8 cellular contexts compared by ENCODE assay signal in genomic region chr1:777480-778180, GRCh38.
DNase-seq lines count a peak whose midpoint lies in the region; ATAC-seq, FAIRE-seq and TF ChIP-seq lines count a peak whose summit lies in the region.
"Not testable (repeated sequence)": the region's sequence is repeated elsewhere in the genome, so short reads cannot be mapped to it uniquely, and the experiment has no call there.

No MANE protein-coding gene starts in this region.

- RAD21 ChIA-PET in GM12878 (lab: Charles Lee; ENCODE audit: unreplicated experiment) = not testable (repeated sequence)

- POLR2A ChIA-PET in CD8-positive, alpha-beta memory T cell (lab: Charles Lee); GM12878 (lab: Charles Lee): not testable (repeated sequence)
- POLR2A ChIA-PET in activated B cell treated with CpG ODN at 0.5 μM for 24 hours (lab: Charles Lee) = interaction anchor here (0.9 to 1.6 kb wide), 5 partner anchors 50 to 598 kb away, joined by 3 to 9 read pairs (median 5); partner anchors contain the start of gene AURKAIP1

- not testable (repeated sequence) for TF ChIP-seq EP300 in GM12878 (IDR thresholded peaks at IDR 0.05; ENCODE audit: borderline replicate concordance in 1 of 2, control insufficient read depth in 1 of 2, low read depth in 2 of 2, low read length in 2 of 2)

- not testable (repeated sequence) for TF ChIP-seq CTCF in LNCaP clone FGC (IDR thresholded peaks at IDR 0.05; ENCODE audit: control insufficient read depth, extremely low read depth, insufficient read depth); activated B cell treated with CpG ODN at 0.5 μM for 24 hours (IDR thresholded peaks at IDR 0.05); GM12878 (IDR thresholded peaks at IDR 0.05 in 2 of 3, conservative IDR thresholded peaks at IDR 0.05 in 1 of 3; ENCODE audit: control insufficient read depth in 2 of 3, extremely low read depth in 1 of 3, insufficient read depth in 1 of 3, low read depth in 3 of 3, low read length in 3 of 3); fibroblast of pulmonary artery (IDR thresholded peaks at IDR 0.05; ENCODE audit: low read length, missing control alignments); lower leg skin (IDR thresholded peaks at IDR 0.05)

- SMC1A ChIA-PET in GM12878 (lab: Charles Lee; ENCODE audit: uncharacterized antibody, unreplicated experiment) = not testable (repeated sequence)

- peak in 1 of 5 donors; percentile 2 for DNase-seq in CD8-positive, alpha-beta memory T cell
- DNase-seq in LNCaP clone FGC (ENCODE audit: low read depth); activated B cell treated with CpG ODN at 0.5 μM for 24 hours; GM12878 (ENCODE audit: low read depth, low spot score); fibroblast of pulmonary artery (ENCODE audit: low read depth): not testable (repeated sequence)
- peak in 1 of 2 donors; percentile 83 for DNase-seq in lower leg skin (ENCODE audit: low spot score in 2 of 2)
- DNase-seq in retina = peak; percentile 1
- peak; percentile 44 for DNase-seq in ureter (ENCODE audit: low spot score)

- TF ChIP-seq RAD21 in GM12878 (IDR thresholded peaks at IDR 0.05; ENCODE audit: insufficient read depth, low read depth, low read length) = not testable (repeated sequence)

- peak overlapping the region; percentile 86 for H3K27ac ChIP-seq in CD8-positive, alpha-beta memory T cell (ENCODE audit: low read depth, low read length)
- not testable (repeated sequence) for H3K27ac ChIP-seq in GM12878 (ENCODE audit: control insufficient read depth, insufficient read depth)

- not testable (repeated sequence) for H3K4me3 ChIP-seq in CD8-positive, alpha-beta memory T cell (ENCODE audit: low read length)
- peak overlapping the region; percentile 57 for H3K4me3 ChIP-seq in LNCaP clone FGC (ENCODE audit: low read depth, low read length)
- H3K4me3 ChIP-seq in GM12878 = peak overlapping the region; percentile 64; the same call in 1 of the 2 replicates
- peak overlapping the region; percentile 68 for H3K4me3 ChIP-seq in fibroblast of pulmonary artery (replicated peaks; ENCODE audit: low read depth, low read length)
- H3K4me3 ChIP-seq in lower leg skin (ENCODE audit: low read depth, poor library complexity, severe bottlenecking) = peak overlapping the region; percentile 47

- H3K4me2 ChIP-seq in GM12878 (ENCODE audit: control insufficient read depth, insufficient read depth) = peak overlapping the region; percentile 71

- intact Hi-C loops in activated B cell treated with CpG ODN at 0.5 μM for 24 hours (cut with micrococcal nuclease); GM12878 (cut with micrococcal nuclease; ENCODE audit: unreplicated experiment); lower leg skin (cut with DNase I; ENCODE audit: low total_unique reads): not testable (repeated sequence)

- not testable (repeated sequence) for H3K36me3 Mint-ChIP-seq in CD8-positive, alpha-beta memory T cell; activated B cell treated with CpG ODN at 0.5 μM for 24 hours (ENCODE audit: low read depth)

- FAIRE-seq in GM12878 (lab: Jason Lieb, UNC) = not testable (repeated sequence)

- not testable (repeated sequence) for H3K27me3 Mint-ChIP-seq in CD8-positive, alpha-beta memory T cell; activated B cell treated with CpG ODN at 0.5 μM for 24 hours

- not testable (repeated sequence) for H4K20me1 ChIP-seq in GM12878 (ENCODE audit: control insufficient read depth, insufficient read depth)

- peaks cover 12% of the 10 kb centered on the region for H3K79me2 ChIP-seq in GM12878 (ENCODE audit: control insufficient read depth, insufficient read depth, low read length)

- H3K9me3 ChIP-seq in CD8-positive, alpha-beta memory T cell (ENCODE audit: low read length); GM12878 (replicated peaks; ENCODE audit: control insufficient read depth, insufficient read depth, low read length): not testable (repeated sequence)

- CTCF ChIA-PET in CD8-positive, alpha-beta memory T cell (lab: Charles Lee); activated B cell treated with CpG ODN at 0.5 μM for 24 hours (lab: Charles Lee); GM12878 (lab: Yijun Ruan, JAX): not testable (repeated sequence)

- H3K9ac ChIP-seq in GM12878 (ENCODE audit: control insufficient read depth, insufficient read depth, low read length) = peak overlapping the region; percentile 73

- peaks cover 4 to 18% (median 6%) of the 10 kb centered on the region in 3 donors for H3K4me1 Mint-ChIP-seq in CD8-positive, alpha-beta memory T cell
- peaks cover 11% of the 10 kb centered on the region for H3K4me1 Mint-ChIP-seq in activated B cell treated with CpG ODN at 0.5 μM for 24 hours

- TF ChIP-seq POLR2A in GM12878 (IDR thresholded peaks at IDR 0.05; ENCODE audit: low read depth, low read length); lower leg skin (IDR thresholded peaks at IDR 0.05): not testable (repeated sequence)

- not testable (repeated sequence) for H3K27me3 ChIP-seq in CD8-positive, alpha-beta memory T cell (ENCODE audit: insufficient read depth, low read length, poor library complexity, severe bottlenecking); GM12878 (replicated peaks in 1 of 2; ENCODE audit: control insufficient read depth in 2 of 2, insufficient read depth in 2 of 2, low read length in 1 of 2)

- not testable (repeated sequence) for H2AFZ ChIP-seq in GM12878 (ENCODE audit: control insufficient read depth, low read depth, low read length)

- not testable (repeated sequence) for H3K4me1 ChIP-seq in CD8-positive, alpha-beta memory T cell (ENCODE audit: insufficient read depth, low read length); GM12878 (ENCODE audit: control insufficient read depth, insufficient read depth, low read length)

- peak overlapping the region in 5 of 8 donors; percentile 78 to 100 (median 99) for H3K27ac Mint-ChIP-seq in CD8-positive, alpha-beta memory T cell
- H3K27ac Mint-ChIP-seq in activated B cell treated with CpG ODN at 0.5 μM for 24 hours = peak overlapping the region; percentile 99

- H3K36me3 ChIP-seq in CD8-positive, alpha-beta memory T cell (ENCODE audit: insufficient read depth, low read length); GM12878 (ENCODE audit: control insufficient read depth in 2 of 2, insufficient read depth in 2 of 2, low read length in 1 of 2): not testable (repeated sequence)

- in situ Hi-C loops in GM12878 (cut with MboI) = not testable (repeated sequence)

- not testable (repeated sequence) for BruUV-seq in GM12878 (replicated peaks; lab: Mats Ljungman, UMichigan)

- H3K4me3 Mint-ChIP-seq in CD8-positive, alpha-beta memory T cell = peak overlapping the region in 5 of 7 donors; percentile 97 to 99 (median 98)
- H3K4me3 Mint-ChIP-seq in activated B cell treated with CpG ODN at 0.5 μM for 24 hours = peak overlapping the region; percentile 24

- ATAC-seq in activated B cell treated with CpG ODN at 0.5 μM for 24 hours (ENCODE audit: low read depth); GM12878: not testable (repeated sequence)

- WGBS in GM12878 (ENCODE audit: insufficient coverage, insufficient replicate concordance, low lambda C conversion rate, missing lambda C conversion rate) = 86% methylated on average over 23 of the region's 23 CpGs
- 78 to 83% methylated on average over 20 to 23 of the region's 23 CpGs for WGBS in lower leg skin, 2 donors

- not testable (repeated sequence) for H3K9me3 Mint-ChIP-seq in CD8-positive, alpha-beta memory T cell; activated B cell treated with CpG ODN at 0.5 μM for 24 hours
